In the genomic region with DNA sequence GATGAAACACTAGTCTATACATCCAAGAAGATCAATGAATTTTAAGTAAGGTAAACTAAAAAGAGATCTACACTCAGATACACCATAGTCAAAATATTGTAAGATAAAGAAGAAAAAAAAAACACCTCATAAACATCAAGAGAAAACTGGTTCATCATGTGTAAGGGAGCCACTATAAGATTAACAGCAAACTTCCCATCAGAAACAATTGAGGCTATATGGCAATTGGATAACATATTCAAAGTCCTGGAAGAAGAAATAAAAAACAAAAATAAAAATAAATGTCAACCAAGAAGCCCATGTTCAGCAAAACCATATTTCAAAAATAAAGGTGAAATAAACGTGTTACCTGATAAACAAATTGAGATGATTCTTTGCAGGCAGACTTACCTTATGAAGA, we compare ENCODE assay signal across 34 cellular contexts. TPM values are rescaled to one million over a fixed set of nuclear protein-coding genes. Genes with fewer than 3 reads are reported as not detected.
"Had no signal": no experiment of that assay in that cellular context is flagged by ENCODE, and none has a peak within 500 bp of the region (broad histone marks: within the 10 kb centered on the region; RNA-seq: fewer than 3 reads in every experiment).

No MANE protein-coding gene starts in this region.

- H3K9me3 ChIP-seq: ascending aorta, colonic mucosa, Peyer's patch, SK-N-SH had no signal

- DNase-seq: activated CD4-positive, alpha-beta T cell treated with anti-CD3 and anti-CD28 coated beads for 36 hours; activated CD4-positive, alpha-beta T cell treated with anti-CD3 and anti-CD28 coated beads, Interleukin-2, amount 10 ng/mL, durations not matched to agents 7 days and 5 days; activated CD4-positive, alpha-beta T cell treated with anti-CD3 and anti-CD28 coated beads, Interleukin-2, amount 50 U/mL, for 48 hours; activated CD8-positive, alpha-beta T cell treated with anti-CD3 and anti-CD28 coated beads, Interleukin-2, amount 10 ng/mL, durations not matched to agents 7 days and 5 days; activated gamma-delta T cell; activated naive CD4-positive, alpha-beta T cell treated with Interleukin-2 at 50 U/mL for 16 hours; activated naive CD8-positive, alpha-beta T cell treated with anti-CD3 and anti-CD28 coated beads, Interleukin-2, amount 10 ng/mL, durations not matched to agents 7 days and 5 days; activated T-cell treated with anti-CD3 and anti-CD28 coated beads, Interleukin-2, amount 50 U/mL, for 24 hours; amygdala; colonic mucosa; Karpas-422; MG63; NCI-H1048; NCI-H1417; NCI-H146; NCI-H187; NCI-H2029 treated with DMSO at 0.1 percent for 48 hours; NCI-H345; NCI-H526 treated with DMSO at 0.1 percent for 48 hours; NCI-H774; PC-3; Peyer's patch; RPMI8226; SHP77 treated with DMSO at 0.1 percent for 48 hours; SK-N-SH had no signal

- H3K9ac ChIP-seq: SK-N-SH had no signal

- H3K27ac ChIP-seq: ascending aorta, cardiac muscle cell, colonic mucosa, Peyer's patch, SJSA1 had no signal

- H3K4me2 ChIP-seq: SK-N-SH had no signal

- FAIRE-seq: TTC549 had no signal

- ATAC-seq: activated CD4-positive, alpha-beta T cell treated with anti-CD3 and anti-CD28 coated beads for 36 hours; activated CD4-positive, CD25-positive, alpha-beta regulatory T cell treated with anti-CD3 and anti-CD28 coated beads, Interleukin-2, amount 50 U/mL, for 24 hours; activated CD8-positive, alpha-beta T cell treated with anti-CD3 and anti-CD28 coated beads, Interleukin-2, amount 10 ng/mL, durations not matched to agents 7 days and 5 days; PC-3 had no signal

- H3K4me3 ChIP-seq: ascending aorta, cardiac muscle cell, colonic mucosa, MG63, Peyer's patch, SJSA1 had no signal

- H3K27me3 ChIP-seq: ascending aorta, cardiac muscle cell, colonic mucosa, MG63, Peyer's patch, SJSA1 had no signal

- H3K36me3 ChIP-seq: ascending aorta, cardiac muscle cell, colonic mucosa, MG63, Peyer's patch, SJSA1 had no signal

- H3K4me1 ChIP-seq: ascending aorta, colonic mucosa, Peyer's patch, SJSA1 had no signal

RNA-seq across cellular contexts. Expression of a gene that starts 3.6 kb away (rescaled TPM):
- total RNA-seq: activated CD4-positive, alpha-beta T cell treated with anti-CD3 and anti-CD28 coated beads for 36 hours; activated CD4-positive, alpha-beta T cell treated with anti-CD3 and anti-CD28 coated beads, Interleukin-2, amount 10 ng/mL, durations not matched to agents 7 days and 5 days; activated CD8-positive, alpha-beta T cell treated with anti-CD3 and anti-CD28 coated beads, Interleukin-2, amount 10 ng/mL, durations not matched to agents 7 days and 5 days; activated naive CD8-positive, alpha-beta T cell treated with anti-CD3 and anti-CD28 coated beads, Interleukin-2, amount 10 ng/mL, durations not matched to agents 7 days and 5 days; activated T-helper 2 cell treated with anti-CD3 and anti-CD28 coated beads, Interferon-gamma antibody, Interleukin-2, Interleukin-4, amounts not matched to agents 10 μg/mL and 5 μg/mL and 100 μg/mL, durations not matched to agents 14 hours and 24 hours and 36 hours; ascending aorta; cardiac muscle cell; chondrocyte; colonic mucosa; NCI-H460; PC-3; Peyer's patch; SJSA1 had no signal
- polyA plus RNA-seq: adipose tissue, cardiac muscle cell, SK-N-SH had no signal

RNA-seq across cellular contexts. Expression of a gene that starts 26.6 kb away (rescaled TPM):
- total RNA-seq: activated CD4-positive, alpha-beta T cell treated with anti-CD3 and anti-CD28 coated beads for 36 hours; activated CD4-positive, alpha-beta T cell treated with anti-CD3 and anti-CD28 coated beads, Interleukin-2, amount 10 ng/mL, durations not matched to agents 7 days and 5 days; activated CD8-positive, alpha-beta T cell treated with anti-CD3 and anti-CD28 coated beads, Interleukin-2, amount 10 ng/mL, durations not matched to agents 7 days and 5 days; activated naive CD8-positive, alpha-beta T cell treated with anti-CD3 and anti-CD28 coated beads, Interleukin-2, amount 10 ng/mL, durations not matched to agents 7 days and 5 days; activated T-helper 2 cell treated with anti-CD3 and anti-CD28 coated beads, Interferon-gamma antibody, Interleukin-2, Interleukin-4, amounts not matched to agents 10 μg/mL and 5 μg/mL and 100 μg/mL, durations not matched to agents 14 hours and 24 hours and 36 hours; ascending aorta; chondrocyte; colonic mucosa; NCI-H460; PC-3; Peyer's patch; SJSA1 had no signal
- polyA plus RNA-seq: adipose tissue, SK-N-SH had no signal

RNA-seq across cellular contexts. Expression of a gene that starts 32.8 kb away (rescaled TPM):
- total RNA-seq: activated CD4-positive, alpha-beta T cell treated with anti-CD3 and anti-CD28 coated beads for 36 hours; activated CD4-positive, alpha-beta T cell treated with anti-CD3 and anti-CD28 coated beads, Interleukin-2, amount 10 ng/mL, durations not matched to agents 7 days and 5 days; activated CD8-positive, alpha-beta T cell treated with anti-CD3 and anti-CD28 coated beads, Interleukin-2, amount 10 ng/mL, durations not matched to agents 7 days and 5 days; activated naive CD8-positive, alpha-beta T cell treated with anti-CD3 and anti-CD28 coated beads, Interleukin-2, amount 10 ng/mL, durations not matched to agents 7 days and 5 days; activated T-helper 2 cell treated with anti-CD3 and anti-CD28 coated beads, Interferon-gamma antibody, Interleukin-2, Interleukin-4, amounts not matched to agents 10 μg/mL and 5 μg/mL and 100 μg/mL, durations not matched to agents 14 hours and 24 hours and 36 hours; ascending aorta; chondrocyte; colonic mucosa; NCI-H460; PC-3; Peyer's patch; SJSA1 had no signal
- polyA plus RNA-seq: adipose tissue, cardiac muscle cell, SK-N-SH had no signal

RNA-seq across cellular contexts. Expression of a gene that starts 36.0 kb away (rescaled TPM):
- total RNA-seq: activated CD4-positive, alpha-beta T cell treated with anti-CD3 and anti-CD28 coated beads for 36 hours; activated CD4-positive, alpha-beta T cell treated with anti-CD3 and anti-CD28 coated beads, Interleukin-2, amount 10 ng/mL, durations not matched to agents 7 days and 5 days; activated CD8-positive, alpha-beta T cell treated with anti-CD3 and anti-CD28 coated beads, Interleukin-2, amount 10 ng/mL, durations not matched to agents 7 days and 5 days; activated naive CD8-positive, alpha-beta T cell treated with anti-CD3 and anti-CD28 coated beads, Interleukin-2, amount 10 ng/mL, durations not matched to agents 7 days and 5 days; activated T-helper 2 cell treated with anti-CD3 and anti-CD28 coated beads, Interferon-gamma antibody, Interleukin-2, Interleukin-4, amounts not matched to agents 10 μg/mL and 5 μg/mL and 100 μg/mL, durations not matched to agents 14 hours and 24 hours and 36 hours; ascending aorta; chondrocyte; colonic mucosa; NCI-H460; PC-3; Peyer's patch; SJSA1 had no signal
- polyA plus RNA-seq: adipose tissue, cardiac muscle cell, SK-N-SH had no signal

RNA-seq across cellular contexts. Expression of a gene that starts 45.4 kb away (rescaled TPM):
- total RNA-seq: activated CD4-positive, alpha-beta T cell treated with anti-CD3 and anti-CD28 coated beads for 36 hours; activated CD4-positive, alpha-beta T cell treated with anti-CD3 and anti-CD28 coated beads, Interleukin-2, amount 10 ng/mL, durations not matched to agents 7 days and 5 days; activated CD8-positive, alpha-beta T cell treated with anti-CD3 and anti-CD28 coated beads, Interleukin-2, amount 10 ng/mL, durations not matched to agents 7 days and 5 days; activated naive CD8-positive, alpha-beta T cell treated with anti-CD3 and anti-CD28 coated beads, Interleukin-2, amount 10 ng/mL, durations not matched to agents 7 days and 5 days; activated T-helper 2 cell treated with anti-CD3 and anti-CD28 coated beads, Interferon-gamma antibody, Interleukin-2, Interleukin-4, amounts not matched to agents 10 μg/mL and 5 μg/mL and 100 μg/mL, durations not matched to agents 14 hours and 24 hours and 36 hours; ascending aorta; chondrocyte; colonic mucosa; NCI-H460; PC-3; Peyer's patch; SJSA1 had no signal
- polyA plus RNA-seq: adipose tissue, SK-N-SH had no signal
